1 cellular context compared by ENCODE assay signal in the genomic region with DNA sequence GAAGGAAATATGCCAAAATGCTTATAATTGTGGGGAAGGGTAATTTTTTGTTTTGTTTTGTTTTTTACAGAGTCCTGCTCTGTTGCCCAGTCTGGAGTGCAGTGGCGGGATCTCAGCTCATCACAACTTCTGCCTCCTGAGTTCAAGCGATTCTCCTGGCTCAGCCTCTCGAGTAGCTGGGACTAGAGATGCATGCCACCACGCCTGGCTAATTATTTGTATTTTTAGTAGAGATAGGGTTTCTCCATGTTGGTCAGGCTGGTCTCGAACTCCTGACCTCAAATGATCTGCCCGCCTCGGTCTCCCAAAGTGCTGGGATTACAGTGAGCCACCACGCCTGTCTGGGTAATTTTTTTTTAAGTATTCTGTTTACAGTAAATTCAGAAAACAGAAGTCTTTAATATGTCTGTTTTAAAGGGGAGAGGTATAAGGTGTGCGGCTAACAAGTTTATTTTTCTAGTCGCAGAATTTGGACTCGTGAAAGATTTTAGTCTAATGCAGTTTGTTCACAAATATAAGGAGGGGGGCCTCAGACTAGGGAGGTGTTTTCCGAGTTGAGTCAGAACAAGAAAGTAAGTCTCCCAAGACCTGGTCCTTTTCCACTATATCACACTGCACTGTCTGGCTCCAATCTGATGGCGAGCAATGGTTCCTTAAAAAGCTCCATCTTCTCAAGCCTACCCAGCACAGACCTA.
TF ChIP-seq lines count a peak whose summit lies in the region.

No MANE protein-coding gene starts in this region.

TF ChIP-seq in HepG2, 621 proteins besides CTCF, POLR2A, EP300 and RAD21:
- no peak for TF ChIP-seq MED1 (CRISPR knock-in tag; IDR thresholded peaks at IDR 0.05)
- TF ChIP-seq MIER2 (CRISPR knock-in tag; IDR thresholded peaks at IDR 0.05) = no peak
- TF ChIP-seq RFX3 (CRISPR knock-in tag; IDR thresholded peaks at IDR 0.05) = no peak
- TF ChIP-seq TBL1XR1 (IDR thresholded peaks at IDR 0.05; ENCODE audit: borderline replicate concordance, low read length, partially characterized antibody) = no peak
- TF ChIP-seq ZNF569 (CRISPR knock-in tag; IDR thresholded peaks at IDR 0.05; ENCODE audit: borderline replicate concordance) = no peak
- TF ChIP-seq, protein P1, sequence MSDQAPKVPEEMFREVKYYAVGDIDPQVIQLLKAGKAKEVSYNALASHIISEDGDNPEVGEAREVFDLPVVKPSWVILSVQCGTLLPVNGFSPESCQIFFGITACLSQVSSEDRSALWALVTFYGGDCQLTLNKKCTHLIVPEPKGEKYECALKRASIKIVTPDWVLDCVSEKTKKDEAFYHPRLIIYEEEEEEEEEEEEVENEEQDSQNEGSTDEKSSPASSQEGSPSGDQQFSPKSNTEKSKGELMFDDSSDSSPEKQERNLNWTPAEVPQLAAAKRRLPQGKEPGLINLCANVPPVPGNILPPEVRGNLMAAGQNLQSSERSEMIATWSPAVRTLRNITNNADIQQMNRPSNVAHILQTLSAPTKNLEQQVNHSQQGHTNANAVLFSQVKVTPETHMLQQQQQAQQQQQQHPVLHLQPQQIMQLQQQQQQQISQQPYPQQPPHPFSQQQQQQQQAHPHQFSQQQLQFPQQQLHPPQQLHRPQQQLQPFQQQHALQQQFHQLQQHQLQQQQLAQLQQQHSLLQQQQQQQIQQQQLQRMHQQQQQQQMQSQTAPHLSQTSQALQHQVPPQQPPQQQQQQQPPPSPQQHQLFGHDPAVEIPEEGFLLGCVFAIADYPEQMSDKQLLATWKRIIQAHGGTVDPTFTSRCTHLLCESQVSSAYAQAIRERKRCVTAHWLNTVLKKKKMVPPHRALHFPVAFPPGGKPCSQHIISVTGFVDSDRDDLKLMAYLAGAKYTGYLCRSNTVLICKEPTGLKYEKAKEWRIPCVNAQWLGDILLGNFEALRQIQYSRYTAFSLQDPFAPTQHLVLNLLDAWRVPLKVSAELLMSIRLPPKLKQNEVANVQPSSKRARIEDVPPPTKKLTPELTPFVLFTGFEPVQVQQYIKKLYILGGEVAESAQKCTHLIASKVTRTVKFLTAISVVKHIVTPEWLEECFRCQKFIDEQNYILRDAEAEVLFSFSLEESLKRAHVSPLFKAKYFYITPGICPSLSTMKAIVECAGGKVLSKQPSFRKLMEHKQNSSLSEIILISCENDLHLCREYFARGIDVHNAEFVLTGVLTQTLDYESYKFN (CRISPR knock-in tag; conservative IDR thresholded peaks at IDR 0.05) = no peak
- no peak for TF ChIP-seq TRIM24 (CRISPR knock-in tag; IDR thresholded peaks at IDR 0.05)
- no peak for TF ChIP-seq GATA4 (IDR thresholded peaks at IDR 0.05; ENCODE audit: borderline replicate concordance, low read depth)
- TF ChIP-seq HMGXB3 (CRISPR knock-in tag; IDR thresholded peaks at IDR 0.05; ENCODE audit: borderline replicate concordance) = no peak
- no peak for TF ChIP-seq ZBTB33 (CRISPR knock-in tag; IDR thresholded peaks at IDR 0.05)
